In genomic region chr10:17454181-17454800, GRCh38 we compare ENCODE assay signal across 8 cellular contexts. TPM values are rescaled to one million over a fixed set of nuclear protein-coding genes. Genes with fewer than 3 reads are reported as not detected.
DNase-seq lines count a peak whose midpoint lies in the region; ATAC-seq lines count a peak whose summit lies in the region.

Gene ST8SIA6, minus strand, starts transcription at chr10:17454595. Its CDS starts 340 bp downstream, at chr10:17454255.

- H4K8ac ChIP-seq in mesenchymal stem cell (ENCODE audit: low read length), result no peak within 1 kb of the TSS

- no peak within 1 kb of the TSS for H3K4ac ChIP-seq in mesenchymal stem cell (ENCODE audit: low read depth in 1 of 2, low read length in 2 of 2)

- peaks cover 16% of the 10 kb centered on the region for H3K4me1 Mint-ChIP-seq in activated CD4-positive, alpha-beta T cell treated with anti-CD3 and anti-CD28 coated beads for 36 hours
- H3K4me1 Mint-ChIP-seq in stimulated activated memory B cell treated with anti-CD40 and anti-IgM and Interleukin-4, amounts not matched to agents 10 μg/mL and 1 μg/mL and 100 μg/mL, for 72 hours, result peaks cover 10% of the 10 kb centered on the region

- no peak within 1 kb of the TSS for H2AK5ac ChIP-seq in mesenchymal stem cell (ENCODE audit: low read length, severe bottlenecking)

- H3K9ac ChIP-seq in duodenal mucosa (ENCODE audit: low read depth in 1 of 2, low read length in 2 of 2) (peak within 1 kb of the TSS in 1 of 2 donors; percentile 25), mesenchymal stem cell (ENCODE audit: low read length) (no peak within 1 kb of the TSS)

- CTCF ChIA-PET in activated CD4-positive, alpha-beta T cell treated with anti-CD3 and anti-CD28 coated beads for 36 hours (lab: Charles Lee), result interaction anchor here (0.5 to 1.4 kb wide), 7 partner anchors 9 to 739 kb away, joined by 3 to 6 read pairs (median 3); no protein-coding TSS in a partner anchor

- H2BK5ac ChIP-seq in mesenchymal stem cell (ENCODE audit: low read depth, low read length, poor library complexity, severe bottlenecking), result no peak within 1 kb of the TSS

- intact Hi-C loops in activated CD4-positive, alpha-beta T cell treated with anti-CD3 and anti-CD28 coated beads for 36 hours (cut with DNase I, micrococcal nuclease), result no loop called here

- H2BK12ac ChIP-seq in mesenchymal stem cell (ENCODE audit: low read length in 2 of 2), result no peak within 1 kb of the TSS

- peak within 1 kb of the TSS in 1 of 2 experiments; percentile 96 for H3K23ac ChIP-seq in mesenchymal stem cell (ENCODE audit: low read length in 2 of 2)

- H3K27ac Mint-ChIP-seq in activated CD4-positive, alpha-beta T cell treated with anti-CD3 and anti-CD28 coated beads for 36 hours, result no peak within 1 kb of the TSS
- no peak within 1 kb of the TSS for H3K27ac Mint-ChIP-seq in stimulated activated memory B cell treated with anti-CD40 and anti-IgM and Interleukin-4, amounts not matched to agents 10 μg/mL and 1 μg/mL and 100 μg/mL, for 72 hours

- H2AFZ ChIP-seq in mesenchymal stem cell (ENCODE audit: low read depth, low read length), result peak within 1 kb of the TSS; percentile 61

- no peak within 1 kb of the TSS for H3K14ac ChIP-seq in mesenchymal stem cell (ENCODE audit: low read length in 2 of 2)

- no peak within 1 kb of the TSS for H3K18ac ChIP-seq in mesenchymal stem cell (ENCODE audit: low read depth in 1 of 2, low read length in 2 of 2)

- H3K4me1 ChIP-seq in duodenal mucosa (ENCODE audit: control insufficient read depth in 1 of 2, insufficient read depth in 2 of 2, low read length in 2 of 2), result peaks cover 6 to 10% of the 10 kb centered on the region in 2 donors
- peaks cover 15% of the 10 kb centered on the region for H3K4me1 ChIP-seq in mesenchymal stem cell (ENCODE audit: control insufficient read depth, insufficient read depth, low read depth, low read length)

- H3K9me3 Mint-ChIP-seq in activated CD4-positive, alpha-beta T cell treated with anti-CD3 and anti-CD28 coated beads for 36 hours (ENCODE audit: low read depth), result peaks cover 6% of the 10 kb centered on the region
- peaks cover 7% of the 10 kb centered on the region for H3K9me3 Mint-ChIP-seq in stimulated activated memory B cell treated with anti-CD40 and anti-IgM and Interleukin-4, amounts not matched to agents 10 μg/mL and 1 μg/mL and 100 μg/mL, for 72 hours

- H3K4me2 ChIP-seq in mesenchymal stem cell (ENCODE audit: low read length, poor library complexity, severe bottlenecking), result peak within 1 kb of the TSS; percentile 99

- peak; percentile 60 for ATAC-seq in HG03469 (IDR thresholded peaks at IDR 0.05; ENCODE audit: unreplicated experiment)
- ATAC-seq in activated CD4-positive, alpha-beta T cell treated with anti-CD3 and anti-CD28 coated beads for 36 hours, result peak; percentile 74
- ATAC-seq in stimulated activated memory B cell treated with anti-CD40 and anti-IgM and Interleukin-4, amounts not matched to agents 10 μg/mL and 1 μg/mL and 100 μg/mL, for 72 hours, result peak; percentile 16

- POLR2A ChIA-PET in activated CD4-positive, alpha-beta T cell treated with anti-CD3 and anti-CD28 coated beads for 36 hours (lab: Charles Lee), result interaction anchor here (0.7 kb wide), 1 partner anchor 17 kb away, joined by 4 read pairs; no protein-coding TSS in a partner anchor

- H3K36me3 Mint-ChIP-seq in activated CD4-positive, alpha-beta T cell treated with anti-CD3 and anti-CD28 coated beads for 36 hours (ENCODE audit: low read depth), result no peaks in the 10 kb centered on the region
- no peaks in the 10 kb centered on the region for H3K36me3 Mint-ChIP-seq in stimulated activated memory B cell treated with anti-CD40 and anti-IgM and Interleukin-4, amounts not matched to agents 10 μg/mL and 1 μg/mL and 100 μg/mL, for 72 hours

- no peak within 1 kb of the TSS for H4K91ac ChIP-seq in mesenchymal stem cell (ENCODE audit: low read length)

- H3K36me3 ChIP-seq in duodenal mucosa (ENCODE audit: control insufficient read depth in 1 of 2, insufficient read depth in 2 of 2, low read length in 2 of 2) (no peaks in the 10 kb centered on the region), mesenchymal stem cell (ENCODE audit: control insufficient read depth in 1 of 2, insufficient read depth in 2 of 2, low read depth in 1 of 2, low read length in 2 of 2) (no peaks in the 10 kb centered on the region)

- no peak within 1 kb of the TSS for H2BK120ac ChIP-seq in mesenchymal stem cell (ENCODE audit: low read depth, low read length)

- WGBS in mesenchymal stem cell, result 1% methylated on average over 36 of the region's 82 CpGs

- peak within 1 kb of the TSS; percentile 7 for H2BK15ac ChIP-seq in mesenchymal stem cell (ENCODE audit: low read depth, poor library complexity, severe bottlenecking)

- H3K4me3 Mint-ChIP-seq in activated CD4-positive, alpha-beta T cell treated with anti-CD3 and anti-CD28 coated beads for 36 hours, result peak within 1 kb of the TSS; percentile 72
- peak within 1 kb of the TSS; percentile 57 for H3K4me3 Mint-ChIP-seq in stimulated activated memory B cell treated with anti-CD40 and anti-IgM and Interleukin-4, amounts not matched to agents 10 μg/mL and 1 μg/mL and 100 μg/mL, for 72 hours

- H3K4me3 ChIP-seq in duodenal mucosa (ENCODE audit: low read depth in 1 of 2, low read length in 2 of 2), result peak within 1 kb of the TSS; percentile 61 to 64
- peak within 1 kb of the TSS; percentile 53 to 68 for H3K4me3 ChIP-seq in mesenchymal stem cell (ENCODE audit: insufficient read depth in 1 of 2, low read depth in 1 of 2, low read length in 2 of 2)

- peaks cover 30% of the 10 kb centered on the region for H3K27me3 Mint-ChIP-seq in activated CD4-positive, alpha-beta T cell treated with anti-CD3 and anti-CD28 coated beads for 36 hours
- peaks cover 60% of the 10 kb centered on the region for H3K27me3 Mint-ChIP-seq in stimulated activated memory B cell treated with anti-CD40 and anti-IgM and Interleukin-4, amounts not matched to agents 10 μg/mL and 1 μg/mL and 100 μg/mL, for 72 hours

- DNase-seq in activated T-cell treated with anti-CD3 and anti-CD28 coated beads for 1 hour (ENCODE audit: low read depth), result peak; percentile 33
- no peak for DNase-seq in activated T-cell treated with anti-CD3 and anti-CD28 coated beads for 4 hours
- DNase-seq in activated CD4-positive, alpha-beta T cell treated with anti-CD3 and anti-CD28 coated beads for 36 hours, result peak; percentile 69
- DNase-seq in mesenchymal stem cell, result peak; percentile 47
- no peak for DNase-seq in DMS79 treated with DMSO at 0.1 percent for 48 hours (lab: John Stamatoyannopoulos, UW)

- no peaks in the 10 kb centered on the region for H3K79me1 ChIP-seq in mesenchymal stem cell (replicated peaks; ENCODE audit: low read length, poor library complexity, severe bottlenecking)

- H3K27me3 ChIP-seq in duodenal mucosa (ENCODE audit: control insufficient read depth in 1 of 2, insufficient read depth in 2 of 2, low read length in 2 of 2) (peaks cover 14 to 29% of the 10 kb centered on the region in 2 donors), mesenchymal stem cell (ENCODE audit: control insufficient read depth in 1 of 2, insufficient read depth in 1 of 2, low read length in 2 of 2) (peaks cover 7 to 50% of the 10 kb centered on the region in 2 experiments)

- H3K9me3 ChIP-seq in duodenal mucosa (ENCODE audit: control insufficient read depth in 1 of 2, low read length in 2 of 2), result peaks cover 0 to 2% of the 10 kb centered on the region in 2 donors
- peaks cover 30% of the 10 kb centered on the region for H3K9me3 ChIP-seq in mesenchymal stem cell (ENCODE audit: control insufficient read depth, low read length)

- no peak within 1 kb of the TSS for H3K27ac ChIP-seq in duodenal mucosa (ENCODE audit: low read depth, low read length)
- no peak within 1 kb of the TSS for H3K27ac ChIP-seq in mesenchymal stem cell (ENCODE audit: low read length, poor library complexity, severe bottlenecking)

RNA-seq across cellular contexts. Expression of gene ST8SIA6, which starts in this region (rescaled TPM):
- not detected for total RNA-seq in activated CD4-positive, alpha-beta T cell treated with anti-CD3 and anti-CD28 coated beads for 36 hours
- polyA plus RNA-seq in mesenchymal stem cell (2013, experiment 1 of 2), result 0.03 TPM
- not detected for polyA plus RNA-seq in mesenchymal stem cell (2013, experiment 2 of 2)

Comparison
In these comparisons a context has a peak if more than half of its experiments do, and no peak if none do; other contexts are left out.
1. DNase-seq: peak in activated T-cell treated with anti-CD3 and anti-CD28 coated beads for 1 hour (single experiment) and mesenchymal stem cell (single experiment); none in activated T-cell treated with anti-CD3 and anti-CD28 coated beads for 4 hours (single experiment) and DMS79 treated with DMSO at 0.1 percent for 48 hours (single experiment).
2. Peak in DNase-seq and ATAC-seq in activated CD4-positive, alpha-beta T cell treated with anti-CD3 and anti-CD28 coated beads for 36 hours; RNA of the gene not detected or under 1 TPM.
3. ATAC-seq: peak in every context shown above with its lines; median percentile 74 in activated CD4-positive, alpha-beta T cell treated with anti-CD3 and anti-CD28 coated beads for 36 hours; 60 in HG03469; 16 in stimulated activated memory B cell treated with anti-CD40 and anti-IgM and Interleukin-4, amounts not matched to agents 10 μg/mL and 1 μg/mL and 100 μg/mL, for 72 hours.